Comparison of ENCODE assay signal across 9 cellular contexts in the genomic region with DNA sequence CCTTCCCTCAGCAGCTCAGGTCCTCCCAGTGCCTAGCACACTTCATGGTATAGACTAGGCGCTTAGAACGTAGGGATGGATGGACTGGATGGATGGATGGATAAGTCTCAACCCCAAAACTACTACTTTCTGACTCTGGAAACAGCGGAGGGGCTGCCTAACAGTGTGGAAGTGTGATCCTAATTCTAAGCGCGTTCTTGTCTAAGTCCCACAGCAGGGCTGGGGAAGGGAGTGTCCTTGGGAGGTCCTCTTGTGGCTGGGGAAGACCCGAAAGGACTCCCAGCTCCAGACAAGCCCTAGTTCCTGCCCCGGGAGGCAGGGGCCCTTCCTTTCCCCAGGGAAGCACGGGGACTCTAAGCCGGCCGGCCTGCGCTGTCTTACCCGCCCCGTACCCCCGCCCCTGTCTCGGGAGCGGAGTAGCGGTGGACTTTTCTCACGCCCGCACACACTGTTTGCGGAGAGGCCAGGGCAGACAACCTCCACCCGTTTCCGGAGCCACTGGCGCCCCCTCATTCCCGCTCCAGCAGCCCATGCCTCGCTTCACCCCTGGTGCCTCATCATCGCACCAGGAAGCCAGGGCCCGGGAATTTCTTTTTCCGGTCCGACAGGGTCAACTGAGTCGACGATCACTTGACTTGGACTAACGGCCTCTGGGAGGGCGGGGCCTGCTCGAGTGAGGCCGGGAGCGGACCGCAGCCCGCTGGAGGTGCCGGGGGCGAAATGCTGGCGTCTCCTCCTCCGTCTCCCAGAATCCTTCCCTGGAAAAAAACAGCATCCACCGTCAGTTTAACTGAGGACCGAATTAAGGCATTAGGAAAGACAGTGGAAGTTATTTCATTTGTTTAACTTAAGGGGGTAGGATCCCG.
DNase-seq lines count a peak whose midpoint lies in the region; ATAC-seq and TF ChIP-seq lines count a peak whose summit lies in the region.
"Had no signal": no experiment of that assay in that cellular context is flagged by ENCODE, and none has a peak within 500 bp of the region (broad histone marks: within the 10 kb centered on the region; RNA-seq: fewer than 3 reads in every experiment).

No MANE protein-coding gene starts in this region.

- no peak for TF ChIP-seq CTCF in WERI-Rb-1 (IDR thresholded peaks at IDR 0.05; ENCODE audit: low read depth, low read length)
- no peak for TF ChIP-seq CTCF in left lung (IDR thresholded peaks at IDR 0.05)

- peak overlapping the region in 1 of 2 donors; percentile 26 for H3K9ac ChIP-seq in duodenal mucosa (ENCODE audit: low read depth in 1 of 2, low read length in 2 of 2)

- peaks cover 0 to 4% of the 10 kb centered on the region in 2 donors for H3K4me1 ChIP-seq in duodenal mucosa (ENCODE audit: control insufficient read depth in 1 of 2, insufficient read depth in 2 of 2, low read length in 2 of 2)
- H3K4me1 ChIP-seq in left lung, result peaks cover 3 to 4% of the 10 kb centered on the region in 2 donors

- in situ Hi-C loops in KBM-7 (cut with MboI; ENCODE audit: low pct_unique_long_range_greater_than_20kb, low sequenced_read_pairs), result no loop called here

- H3K4me3 ChIP-seq in WERI-Rb-1 (ENCODE audit: low read depth, low read length), result peak overlapping the region; percentile 51
- peak overlapping the region; percentile 53 to 71 for H3K4me3 ChIP-seq in duodenal mucosa (ENCODE audit: low read depth in 1 of 2, low read length in 2 of 2)
- peak overlapping the region; percentile 38 to 51 for H3K4me3 ChIP-seq in left lung

- no peaks in the 10 kb centered on the region for H3K9me3 ChIP-seq in WERI-Rb-1 (ENCODE audit: severe bottlenecking)
- no peaks in the 10 kb centered on the region for H3K9me3 ChIP-seq in duodenal mucosa (ENCODE audit: control insufficient read depth in 1 of 2, low read length in 2 of 2)
- H3K9me3 ChIP-seq in left lung, result no peaks in the 10 kb centered on the region

- ATAC-seq in left lung (peak; percentile 96), GM21619 (IDR thresholded peaks at IDR 0.05; ENCODE audit: unreplicated experiment) (no peak)

- H3K36me3 ChIP-seq in WERI-Rb-1, result no peaks in the 10 kb centered on the region
- no peaks in the 10 kb centered on the region for H3K36me3 ChIP-seq in duodenal mucosa (ENCODE audit: control insufficient read depth in 1 of 2, insufficient read depth in 2 of 2, low read length in 2 of 2)
- no peaks in the 10 kb centered on the region for H3K36me3 ChIP-seq in left lung

- H3K27ac ChIP-seq in WERI-Rb-1 (peak overlapping the region; percentile 52), duodenal mucosa (ENCODE audit: low read depth, low read length) (no peak overlapping the region), left lung (peak overlapping the region; percentile 45 to 77)

- intact Hi-C loops in left lung (cut with DNase I), result no loop called here

- DNase-seq in NCI-H1105 treated with DMSO at 0.1 percent for 48 hours (lab: John Stamatoyannopoulos, UW) (peak; percentile 4), NCI-H1105 (lab: John Stamatoyannopoulos, UW) (no peak), KBM-7 (peak; percentile 89), WERI-Rb-1 (peak; percentile 92), left lung (peak; percentile 87 to 93)
- DNase-seq in stimulated activated CD4-positive, alpha-beta T cell treated with anti-CD3 and anti-CD28 coated beads, Interleukin-15, amount 100 ng/mL, for 48 hours (ENCODE audit: low read depth in 2 of 2), result peak; percentile 26 to 27
- DNase-seq: DND-41 had no signal

- H3K27me3 ChIP-seq in WERI-Rb-1 (ENCODE audit: insufficient read depth, low read depth, severe bottlenecking), result no peaks in the 10 kb centered on the region
- H3K27me3 ChIP-seq in duodenal mucosa (ENCODE audit: control insufficient read depth in 1 of 2, insufficient read depth in 2 of 2, low read length in 2 of 2), result no peaks in the 10 kb centered on the region
- H3K27me3 ChIP-seq in left lung, result no peaks in the 10 kb centered on the region
